In genomic region chr6:24780206-24780605, GRCh38 we compare ENCODE assay signal across 25 cellular contexts. TPM values are rescaled to one million over a fixed set of nuclear protein-coding genes. Genes with fewer than 3 reads are reported as not detected.
DNase-seq lines count a peak whose midpoint lies in the region; ATAC-seq and TF ChIP-seq lines count a peak whose summit lies in the region.
"Had no signal": no experiment of that assay in that cellular context is flagged by ENCODE, and none has a peak within 500 bp of the region (broad histone marks: within the 10 kb centered on the region; RNA-seq: fewer than 3 reads in every experiment).

No MANE protein-coding gene starts in this region.

- peaks cover 1% of the 10 kb centered on the region; the same call in 1 of the 2 replicates for H3K36me3 ChIP-seq in GM23248 (ENCODE audit: low read depth)
- no peaks in the 10 kb centered on the region for H3K36me3 ChIP-seq in hepatocyte (replicated peaks; ENCODE audit: insufficient read depth, low read depth)
- peaks cover 90% of the 10 kb centered on the region for H3K36me3 ChIP-seq in WERI-Rb-1

- H2AFZ ChIP-seq in GM23248 (no peak overlapping the region), hepatocyte (no peak overlapping the region)

- no peaks in the 10 kb centered on the region for H3K27me3 ChIP-seq in GM23248 (replicated peaks; ENCODE audit: insufficient read depth)
- H3K27me3 ChIP-seq in hepatocyte: no peaks in the 10 kb centered on the region
- no peaks in the 10 kb centered on the region for H3K27me3 ChIP-seq in WERI-Rb-1 (ENCODE audit: insufficient read depth, low read depth, severe bottlenecking)
- H3K27me3 ChIP-seq: SJCRH30, upper lobe of left lung had no signal

- H3K9me2 ChIP-seq in GM23248 (ENCODE audit: insufficient read depth) (no peaks in the 10 kb centered on the region), hepatocyte (replicated peaks; ENCODE audit: insufficient read depth) (no peaks in the 10 kb centered on the region)

- H3K79me2 ChIP-seq in GM23248 (ENCODE audit: insufficient read depth): peaks cover 56% of the 10 kb centered on the region
- peaks cover 67% of the 10 kb centered on the region for H3K79me2 ChIP-seq in hepatocyte

- TF ChIP-seq CTCF in VCaP (conservative IDR thresholded peaks at IDR 0.05) (no peak), hepatocyte (IDR thresholded peaks at IDR 0.05; ENCODE audit: poor library complexity) (no peak), WERI-Rb-1 (IDR thresholded peaks at IDR 0.05; ENCODE audit: low read depth, low read length) (no peak)

- in situ Hi-C loops in GM23248 (cut with MboI): no loop called here

- WGBS in GM23248 (ENCODE audit: low coverage in 1 of 2, low lambda C conversion rate in 2 of 2, missing lambda C conversion rate in 2 of 2), 2 experiments: 82 to 84% methylated on average over 4 of the region's 4 CpGs
- WGBS in hepatocyte (ENCODE audit: low lambda C conversion rate, missing lambda C conversion rate): 88% methylated on average over 4 of the region's 4 CpGs

- peaks cover 15% of the 10 kb centered on the region; the same call in 1 of the 2 replicates for H3F3A ChIP-seq in GM23248 (ENCODE audit: insufficient read depth)

- ATAC-seq in HG03196 (IDR thresholded peaks at IDR 0.05; ENCODE audit: unreplicated experiment): no peak
- ATAC-seq: psoas muscle had no signal

- H3K4me1 ChIP-seq in GM23248 (ENCODE audit: insufficient read depth): peaks cover 36% of the 10 kb centered on the region
- H3K4me1 ChIP-seq in hepatocyte (ENCODE audit: insufficient read depth): peaks cover 14% of the 10 kb centered on the region
- H3K4me1 ChIP-seq: SJCRH30 had no signal

- H3K4me2 ChIP-seq in GM23248 (ENCODE audit: unreplicated experiment) (no peak overlapping the region), hepatocyte (peak overlapping the region; percentile 79)

- 0 out of 2 replicates have a peak overlapping the region, but pooled peaks have one; percentile 1 for H3K27ac ChIP-seq in GM23248
- peak overlapping the region; percentile 79 for H3K27ac ChIP-seq in VCaP
- peak overlapping the region; percentile 67 for H3K27ac ChIP-seq in hepatocyte
- H3K27ac ChIP-seq in WERI-Rb-1: no peak overlapping the region
- H3K27ac ChIP-seq: HL-60, psoas muscle, SJCRH30, upper lobe of left lung had no signal

- H3K9ac ChIP-seq in GM23248: no peak overlapping the region

- H4K20me1 ChIP-seq in GM23248 (ENCODE audit: insufficient read depth) (no peaks in the 10 kb centered on the region), hepatocyte (ENCODE audit: insufficient read depth, poor library complexity, severe bottlenecking) (no peaks in the 10 kb centered on the region)

- DNase-seq in GM23248 (peak; percentile 25), hepatocyte (ENCODE audit: low spot score) (no peak), renal cortical epithelial cell (ENCODE audit: low read depth) (peak; percentile 71), WERI-Rb-1 (no peak), hypothalamus (lab: John Stamatoyannopoulos, UW) (no peak), DMS53 (lab: John Stamatoyannopoulos, UW) (no peak)
- DNase-seq: activated CD4-positive, alpha-beta memory T cell treated with anti-CD3 and anti-CD28 coated beads for 36 hours; activated CD4-positive, CD25-positive, alpha-beta regulatory T cell; amygdala; CD8-positive, alpha-beta memory T cell; effector CD4-positive, alpha-beta T cell; midbrain; NCI-H1930; NCI-H345; psoas muscle; SJCRH30; stimulated activated CD4-positive, alpha-beta T cell treated with anti-CD3 and anti-CD28 coated beads, Interleukin-4, amount 100 ng/mL, for 24 hours; T-helper 1 cell; upper lobe of left lung had no signal

- H3K4me3 ChIP-seq in GM23248 (no peak overlapping the region), hepatocyte (no peak overlapping the region), WERI-Rb-1 (ENCODE audit: low read depth, low read length) (no peak overlapping the region)
- H3K4me3 ChIP-seq: psoas muscle, SJCRH30, upper lobe of left lung had no signal

- H3K9me3 ChIP-seq in GM23248 (ENCODE audit: low read depth) (no peaks in the 10 kb centered on the region), hepatocyte (ENCODE audit: low read depth) (no peaks in the 10 kb centered on the region), WERI-Rb-1 (ENCODE audit: severe bottlenecking) (no peaks in the 10 kb centered on the region)
- H3K9me3 ChIP-seq: psoas muscle, SJCRH30, upper lobe of left lung had no signal

RNA-seq across cellular contexts. Expression of gene GMNN, which starts 5.5 kb away (rescaled TPM):
- total RNA-seq in GM23248 (2014; rRNA removed; shearing (Covaris generic)): 8.4 and 16.2 TPM in 2 replicates
- polyA plus RNA-seq in GM23248 (2016; fragmentation: Nextera tagmentation; extraction: Ambion mirVana) (25.0 and 26.5 TPM in 2 replicates), hepatocyte (65.3 and 76.3 TPM in 2 replicates)
- total RNA-seq in hepatocyte (66.8 and 73.1 TPM in 2 replicates), renal cortical epithelial cell (12.1 and 19.3 TPM in 2 replicates)

RNA-seq across cellular contexts. Expression of gene ARMH2, which starts 18.5 kb away (rescaled TPM):
- not detected in 2 replicates for total RNA-seq in GM23248 (2014; rRNA removed; shearing (Covaris generic))
- polyA plus RNA-seq in GM23248 (2016; fragmentation: Nextera tagmentation; extraction: Ambion mirVana): not detected in 2 replicates
- not detected in 2 replicates for total RNA-seq in hepatocyte
- not detected in 2 replicates for polyA plus RNA-seq in hepatocyte
- total RNA-seq in renal cortical epithelial cell: not detected in 2 replicates
- total RNA-seq: activated CD4-positive, alpha-beta memory T cell treated with anti-CD3 and anti-CD28 coated beads for 36 hours; Daoy; left colon; psoas muscle; SJCRH30 had no signal
- polyA plus RNA-seq: esophagus, psoas muscle had no signal

Comparison
In these comparisons a context has a peak if more than half of its experiments do, and no peak if none do; other contexts are left out.
1. DNase-seq: peak in GM23248 (single experiment) and renal cortical epithelial cell (single experiment); none in hepatocyte (single experiment), WERI-Rb-1 (single experiment), hypothalamus (0 of 51) and DMS53 (single experiment).